In the genomic region with DNA sequence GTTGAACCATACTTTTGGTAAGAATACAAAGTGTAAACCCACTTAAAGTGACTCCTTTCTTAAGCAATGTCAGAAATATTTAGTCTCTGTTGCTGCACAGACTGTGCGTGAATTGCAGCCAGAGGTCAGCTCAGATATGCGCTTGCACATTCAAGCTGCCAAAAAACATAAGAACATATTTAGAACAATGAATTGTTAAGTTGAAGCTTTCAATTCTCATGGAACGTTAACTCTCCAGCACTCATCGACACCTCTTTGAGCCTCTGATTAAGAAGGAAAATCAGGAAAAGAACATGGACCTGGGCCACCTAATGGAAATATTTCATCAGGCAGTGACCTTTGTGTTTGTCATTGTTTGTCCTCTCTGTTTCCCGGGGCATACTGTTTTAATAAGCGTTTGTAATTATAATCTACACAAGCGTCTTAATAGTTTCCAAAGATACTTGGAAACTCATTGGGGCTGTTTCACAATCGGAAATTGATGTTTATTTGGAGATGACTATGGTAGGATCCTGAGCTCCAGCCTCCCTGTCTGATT, we compare ENCODE assay signal across 14 cellular contexts.
A peak's percentile ranks its signal among the peaks of the same experiment; 100 is the strongest.
DNase-seq lines count a peak whose midpoint lies in the region; ATAC-seq and TF ChIP-seq lines count a peak whose summit lies in the region.
"Had no signal": no experiment of that assay in that cellular context is flagged by ENCODE, and none has a peak within 500 bp of the region (broad histone marks: within the 10 kb centered on the region; RNA-seq: fewer than 3 reads in every experiment).

No MANE protein-coding gene starts in this region.

- H3K36me3 Mint-ChIP-seq in activated T-cell treated with anti-CD3 and anti-CD28 coated beads, Interleukin-2, amount 50 U/mL, for 4 hours (ENCODE audit: insufficient read depth), result no peaks in the 10 kb centered on the region
- H3K36me3 Mint-ChIP-seq: activated naive CD4-positive, alpha-beta T cell treated with anti-CD3 and anti-CD28 coated beads, Interleukin-2, amount 50 U/mL, for 24 hours had no signal

- H3K9me3 Mint-ChIP-seq in activated T-cell treated with anti-CD3 and anti-CD28 coated beads, Interleukin-2, amount 50 U/mL, for 4 hours, result peaks cover 3% of the 10 kb centered on the region
- H3K9me3 Mint-ChIP-seq: activated naive CD4-positive, alpha-beta T cell treated with anti-CD3 and anti-CD28 coated beads, Interleukin-2, amount 50 U/mL, for 24 hours; T-helper 2 cell treated with Interferon-gamma antibody and Interleukin-4, amounts not matched to agents 5 μg/mL and 100 μg/mL, for 36 hours had no signal

- H3K4me1 Mint-ChIP-seq in activated T-cell treated with anti-CD3 and anti-CD28 coated beads, Interleukin-2, amount 50 U/mL, for 4 hours (ENCODE audit: low read depth), result no peaks in the 10 kb centered on the region
- H3K4me1 Mint-ChIP-seq: activated naive CD4-positive, alpha-beta T cell treated with anti-CD3 and anti-CD28 coated beads, Interleukin-2, amount 50 U/mL, for 24 hours had no signal

- H3K4me3 ChIP-seq in vagina, result no peak overlapping the region

- intact Hi-C loops in Right ventricle myocardium superior (cut with DNase I), result loop anchor here (10.0 kb wide), 1 partner anchor 90 kb away; no protein-coding TSS in a partner anchor
- intact Hi-C loops in posterior vena cava (cut with DNase I), result no loop called here
- intact Hi-C loops in vagina (cut with DNase I), result no loop called here

- TF ChIP-seq POLR2A in vagina (IDR thresholded peaks at IDR 0.05), result no peak

- TF ChIP-seq CTCF in vagina (IDR thresholded peaks at IDR 0.05), result no peak

- H3K4me1 ChIP-seq in vagina, result peaks cover 5% of the 10 kb centered on the region

- H3K27ac ChIP-seq in vagina, result peak overlapping the region; percentile 30

- H3K27me3 ChIP-seq in vagina, result no peaks in the 10 kb centered on the region

- peak; percentile 89 for ATAC-seq in Right ventricle myocardium superior (ENCODE audit: poor library complexity)
- ATAC-seq in activated T-cell treated with anti-CD3 and anti-CD28 coated beads, Interleukin-2, amount 50 U/mL, for 4 hours, result no peak
- ATAC-seq: Panc1 had no signal

- no peaks in the 10 kb centered on the region for H3K9me3 ChIP-seq in vagina

- peaks cover 28% of the 10 kb centered on the region for H3K27me3 Mint-ChIP-seq in activated T-cell treated with anti-CD3 and anti-CD28 coated beads, Interleukin-2, amount 50 U/mL, for 4 hours (ENCODE audit: low read depth)

- DNase-seq in astrocyte of the hippocampus (ENCODE audit: low read depth, low spot score) (peak; percentile 58), Right ventricle myocardium superior (peak; percentile 63), posterior vena cava (ENCODE audit: low spot score) (peak; percentile 87), vagina (ENCODE audit: extremely low spot score in 2 of 2) (no peak), Ammon's horn (ENCODE audit: low spot score) (no peak), Kasumi-1 (lab: John Stamatoyannopoulos, UW) (no peak)
- no peak for DNase-seq in activated T-cell treated with anti-CD3 and anti-CD28 coated beads, Interleukin-2, amount 50 U/mL, for 4 hours
- DNase-seq: DMS53, mammary epithelial cell, NCI-H2171 treated with DMSO at 0.1 percent for 48 hours, small intestine had no signal

- H3K4me3 Mint-ChIP-seq in activated T-cell treated with anti-CD3 and anti-CD28 coated beads, Interleukin-2, amount 50 U/mL, for 4 hours, result no peak overlapping the region
- H3K4me3 Mint-ChIP-seq: activated naive CD4-positive, alpha-beta T cell treated with anti-CD3 and anti-CD28 coated beads, Interleukin-2, amount 50 U/mL, for 24 hours; T-helper 2 cell treated with Interferon-gamma antibody and Interleukin-4, amounts not matched to agents 5 μg/mL and 100 μg/mL, for 36 hours had no signal

- no peaks in the 10 kb centered on the region for H3K36me3 ChIP-seq in vagina

Comparison
In these comparisons a context has a peak if more than half of its experiments do, and no peak if none do; other contexts are left out.
1. DNase-seq: peak in astrocyte of the hippocampus (single experiment), Right ventricle myocardium superior (single experiment) and posterior vena cava (single experiment); none in vagina (0 of 2), Ammon's horn (single experiment), Kasumi-1 (0 of 2) and activated T-cell treated with anti-CD3 and anti-CD28 coated beads, Interleukin-2, amount 50 U/mL, for 4 hours (single experiment).